Comparison of ENCODE assay signal across 15 cellular contexts in genomic region chr4:42768125-42768748, GRCh38.
DNase-seq lines count a peak whose midpoint lies in the region; ATAC-seq and TF ChIP-seq lines count a peak whose summit lies in the region.
"Had no signal": no experiment of that assay in that cellular context is flagged by ENCODE, and none has a peak within 500 bp of the region (broad histone marks: within the 10 kb centered on the region; RNA-seq: fewer than 3 reads in every experiment).

No MANE protein-coding gene starts in this region.

- H3K27me3 Mint-ChIP-seq in activated CD8-positive, alpha-beta T cell treated with anti-CD3 and anti-CD28 coated beads, Interleukin-2, amount 10 ng/mL, durations not matched to agents 7 days and 5 days (ENCODE audit: low read depth): peaks cover 11% of the 10 kb centered on the region
- H3K27me3 Mint-ChIP-seq: activated B cell treated with CpG ODN at 0.5 μM for 24 hours had no signal

- peak; percentile 10 for DNase-seq in stimulated activated CD4-positive, alpha-beta T cell treated with anti-CD3 and anti-CD28 coated beads, Interleukin-1b, Interleukin-23, amount 100 ng/mL, for 48 hours
- DNase-seq in stimulated activated CD4-positive, alpha-beta T cell treated with anti-CD3 and anti-CD28 coated beads, Interleukin-4, amount 100 ng/mL, for 24 hours: no peak
- DNase-seq in Jurkat, Clone E6-1 (ENCODE audit: low read depth, low spot score): peak; percentile 28
- peak; percentile 29 for DNase-seq in activated CD8-positive, alpha-beta T cell treated with anti-CD3 and anti-CD28 coated beads, Interleukin-2, amount 10 ng/mL, durations not matched to agents 7 days and 5 days
- DNase-seq in lower leg skin (ENCODE audit: low spot score in 2 of 2): no peak
- DNase-seq: activated B cell treated with CpG ODN at 0.5 μM for 24 hours; amygdala; KBM-7; NCI-H1436 treated with DMSO at 0.1 percent for 48 hours; NCI-H510A treated with DMSO at 0.1 percent for 48 hours; stimulated activated naive B cell treated with anti-CD40 and anti-IgM and Interleukin-4, amounts not matched to agents 10 μg/mL and 1 μg/mL and 100 μg/mL, for 72 hours; T-helper 1 cell had no signal

- POLR2A ChIA-PET in activated CD8-positive, alpha-beta T cell treated with anti-CD3 and anti-CD28 coated beads, Interleukin-2, amount 10 ng/mL, durations not matched to agents 7 days and 5 days (lab: Charles Lee): interaction anchor here (0.8 to 0.9 kb wide), 2 partner anchors 12 to 112 kb away, joined by 3 read pairs; partner anchors contain the start of gene ATP8A1

- H3K4me3 Mint-ChIP-seq in activated CD8-positive, alpha-beta T cell treated with anti-CD3 and anti-CD28 coated beads, Interleukin-2, amount 10 ng/mL, durations not matched to agents 7 days and 5 days: no peak overlapping the region
- H3K4me3 Mint-ChIP-seq: activated B cell treated with CpG ODN at 0.5 μM for 24 hours; stimulated activated naive B cell treated with anti-CD40 and anti-IgM and Interleukin-4, amounts not matched to agents 10 μg/mL and 1 μg/mL and 100 μg/mL, for 72 hours had no signal

- no peak for TF ChIP-seq POLR2A in lower leg skin (IDR thresholded peaks at IDR 0.05)

- H3K36me3 Mint-ChIP-seq in activated CD8-positive, alpha-beta T cell treated with anti-CD3 and anti-CD28 coated beads, Interleukin-2, amount 10 ng/mL, durations not matched to agents 7 days and 5 days (ENCODE audit: low read depth): no peaks in the 10 kb centered on the region
- H3K36me3 Mint-ChIP-seq: stimulated activated naive B cell treated with anti-CD40 and anti-IgM and Interleukin-4, amounts not matched to agents 10 μg/mL and 1 μg/mL and 100 μg/mL, for 72 hours had no signal

- CTCF ChIA-PET in activated CD8-positive, alpha-beta T cell treated with anti-CD3 and anti-CD28 coated beads, Interleukin-2, amount 10 ng/mL, durations not matched to agents 7 days and 5 days (lab: Charles Lee): interaction anchor here (0.7 to 3.1 kb wide), 13 partner anchors 10 to 201 kb away, joined by 3 to 32 read pairs (median 3); no protein-coding TSS in a partner anchor

- no peaks in the 10 kb centered on the region for H3K9me3 Mint-ChIP-seq in activated CD8-positive, alpha-beta T cell treated with anti-CD3 and anti-CD28 coated beads, Interleukin-2, amount 10 ng/mL, durations not matched to agents 7 days and 5 days (ENCODE audit: insufficient read depth)
- H3K9me3 Mint-ChIP-seq: activated B cell treated with CpG ODN at 0.5 μM for 24 hours; stimulated activated naive B cell treated with anti-CD40 and anti-IgM and Interleukin-4, amounts not matched to agents 10 μg/mL and 1 μg/mL and 100 μg/mL, for 72 hours had no signal

- no peak for TF ChIP-seq CTCF in lower leg skin (IDR thresholded peaks at IDR 0.05)

- ATAC-seq in activated CD8-positive, alpha-beta T cell treated with anti-CD3 and anti-CD28 coated beads, Interleukin-2, amount 10 ng/mL, durations not matched to agents 7 days and 5 days: no peak
- ATAC-seq in HG02678 (IDR thresholded peaks at IDR 0.05; ENCODE audit: unreplicated experiment): no peak
- no peak for ATAC-seq in HG02798 (IDR thresholded peaks at IDR 0.05; ENCODE audit: poor library complexity, unreplicated experiment)
- ATAC-seq: mucosa of descending colon; stimulated activated naive B cell treated with anti-CD40 and anti-IgM and Interleukin-4, amounts not matched to agents 10 μg/mL and 1 μg/mL and 100 μg/mL, for 72 hours had no signal

- H3K4me3 ChIP-seq in Jurkat, Clone E6-1 (ENCODE audit: low read length): no peak overlapping the region
- H3K4me3 ChIP-seq in lower leg skin (ENCODE audit: low read depth, poor library complexity, severe bottlenecking): no peak overlapping the region
- H3K4me3 ChIP-seq: mucosa of descending colon had no signal

- no peaks in the 10 kb centered on the region for H3K4me1 Mint-ChIP-seq in activated CD8-positive, alpha-beta T cell treated with anti-CD3 and anti-CD28 coated beads, Interleukin-2, amount 10 ng/mL, durations not matched to agents 7 days and 5 days (ENCODE audit: low read depth)
- H3K4me1 Mint-ChIP-seq: activated B cell treated with CpG ODN at 0.5 μM for 24 hours; stimulated activated naive B cell treated with anti-CD40 and anti-IgM and Interleukin-4, amounts not matched to agents 10 μg/mL and 1 μg/mL and 100 μg/mL, for 72 hours had no signal

- H3K27ac Mint-ChIP-seq in activated CD8-positive, alpha-beta T cell treated with anti-CD3 and anti-CD28 coated beads, Interleukin-2, amount 10 ng/mL, durations not matched to agents 7 days and 5 days: no peak overlapping the region
- H3K27ac Mint-ChIP-seq: activated B cell treated with CpG ODN at 0.5 μM for 24 hours; stimulated activated naive B cell treated with anti-CD40 and anti-IgM and Interleukin-4, amounts not matched to agents 10 μg/mL and 1 μg/mL and 100 μg/mL, for 72 hours had no signal

- intact Hi-C loops in lower leg skin (cut with DNase I; ENCODE audit: low total_unique reads): no loop called here

- 67 to 93% methylated on average over 4 of the region's 4 CpGs for WGBS in lower leg skin, 2 donors

Comparison
In these comparisons a context has a peak if more than half of its experiments do, and no peak if none do; other contexts are left out.
1. DNase-seq: peak in stimulated activated CD4-positive, alpha-beta T cell treated with anti-CD3 and anti-CD28 coated beads, Interleukin-1b, Interleukin-23, amount 100 ng/mL, for 48 hours (single experiment), Jurkat, Clone E6-1 (single experiment) and activated CD8-positive, alpha-beta T cell treated with anti-CD3 and anti-CD28 coated beads, Interleukin-2, amount 10 ng/mL, durations not matched to agents 7 days and 5 days (single experiment); none in stimulated activated CD4-positive, alpha-beta T cell treated with anti-CD3 and anti-CD28 coated beads, Interleukin-4, amount 100 ng/mL, for 24 hours (single experiment) and lower leg skin (0 of 2).